In the genomic region with DNA sequence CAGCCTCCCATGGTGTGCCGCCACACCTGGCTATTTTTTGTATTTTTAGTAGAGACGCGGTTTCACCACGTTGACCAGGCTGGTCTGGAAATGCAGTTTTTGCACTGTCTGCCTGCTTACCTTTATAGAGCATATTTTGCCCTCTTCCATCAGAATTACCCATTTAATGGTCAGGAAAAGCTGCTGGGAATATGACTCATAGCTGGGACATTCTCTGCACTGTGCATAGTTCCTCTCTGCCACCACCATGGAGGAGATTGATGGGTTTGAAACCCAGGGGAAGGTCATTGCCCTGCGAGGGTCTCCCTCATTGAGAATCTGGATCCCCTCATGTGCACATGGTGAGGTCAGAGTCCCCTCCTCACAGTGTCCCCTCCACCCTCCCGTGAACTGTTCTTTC, we compare ENCODE assay signal across 27 cellular contexts. TPM values are rescaled to one million over a fixed set of nuclear protein-coding genes. Genes with fewer than 3 reads are reported as not detected.
DNase-seq lines count a peak whose midpoint lies in the region; ATAC-seq and TF ChIP-seq lines count a peak whose summit lies in the region.
"Had no signal": no experiment of that assay in that cellular context is flagged by ENCODE, and none has a peak within 500 bp of the region (broad histone marks: within the 10 kb centered on the region; RNA-seq: fewer than 3 reads in every experiment).

No MANE protein-coding gene starts in this region.

- no peak overlapping the region for H3K4me3 Mint-ChIP-seq in Caco-2 (ENCODE audit: unreplicated experiment)
- H3K4me3 Mint-ChIP-seq: T-cell had no signal

- H3K27me3 Mint-ChIP-seq in Caco-2 (ENCODE audit: insufficient read depth, unreplicated experiment), result no peaks in the 10 kb centered on the region
- H3K27me3 Mint-ChIP-seq: T-cell had no signal

- H3K9me3 Mint-ChIP-seq in Caco-2 (ENCODE audit: unreplicated experiment), result no peaks in the 10 kb centered on the region
- H3K9me3 Mint-ChIP-seq: T-cell had no signal

- TF ChIP-seq RAD21 in IMR-90 (IDR thresholded peaks at IDR 0.05; ENCODE audit: low read length), result no peak

- in situ Hi-C loops in IMR-90 (cut with MboI; ENCODE audit: low sequenced_read_pairs), result loop anchor here (10.0 kb wide), 1 partner anchor 333 kb away; no protein-coding TSS in a partner anchor

- no peak overlapping the region for H2AK9ac ChIP-seq in IMR-90 (replicated peaks; ENCODE audit: low read depth, low read length, poor library complexity)

- dilution Hi-C loops in IMR-90 (cut with HindIII; ENCODE audit: low sequenced_read_pairs, unreplicated experiment), result no loop called here

- ATAC-seq in IMR-90 (ENCODE audit: low read depth), result no peak
- ATAC-seq: HepG2, Right ventricle myocardium inferior, T-cell had no signal

- no peak overlapping the region for H3K4me2 ChIP-seq in IMR-90 (ENCODE audit: low read depth, low read length)
- H3K4me2 ChIP-seq: PC-9 had no signal

- H3K4me1 ChIP-seq in Caco-2 (no peaks in the 10 kb centered on the region), IMR-90 (ENCODE audit: control insufficient read depth, insufficient read depth, low read length) (no peaks in the 10 kb centered on the region)
- H3K4me1 ChIP-seq: BE2C, SJCRH30 had no signal

- peaks cover 3% of the 10 kb centered on the region for H3K9me3 ChIP-seq in Caco-2
- no peaks in the 10 kb centered on the region for H3K9me3 ChIP-seq in IMR-90 (ENCODE audit: control insufficient read depth, insufficient read depth, low read length)
- H3K9me3 ChIP-seq: BE2C, MG63, SJCRH30 had no signal

- no peak overlapping the region for H3K4ac ChIP-seq in IMR-90 (ENCODE audit: low read depth, low read length)

- POLR2A ChIA-PET in Caco-2 (lab: Charles Lee) (no interaction called here), IMR-90 (lab: Charles Lee; ENCODE audit: unreplicated experiment) (no interaction called here)

- no peak overlapping the region for H3K14ac ChIP-seq in IMR-90 (replicated peaks; ENCODE audit: low read depth, low read length)

- no peak overlapping the region for H3K27ac ChIP-seq in IMR-90 (ENCODE audit: insufficient read depth, low read length)
- H3K27ac ChIP-seq: PC-9, SJCRH30 had no signal

- H3K18ac ChIP-seq in IMR-90 (ENCODE audit: low read depth, low read length), result no peak overlapping the region

- H3K4me3 ChIP-seq in Caco-2 (ENCODE audit: low read depth, low read length) (no peak overlapping the region), IMR-90 (ENCODE audit: insufficient read depth, low read depth, low read length) (no peak overlapping the region)
- H3K4me3 ChIP-seq: MG63, PC-9, SJCRH30 had no signal

- no peak overlapping the region for H3K23ac ChIP-seq in IMR-90 (ENCODE audit: low read depth, low read length)

- no peak overlapping the region for H2BK15ac ChIP-seq in IMR-90 (ENCODE audit: low read depth, low read length)

- no peak overlapping the region for H2BK120ac ChIP-seq in IMR-90 (ENCODE audit: low read depth, low read length)

- no peaks in the 10 kb centered on the region for H3K9me1 ChIP-seq in IMR-90 (ENCODE audit: insufficient read depth, low read length)

- H3K56ac ChIP-seq in IMR-90 (ENCODE audit: extremely low read depth, insufficient read depth, low read length), result no peak overlapping the region

- H3K9ac ChIP-seq in IMR-90 (ENCODE audit: low read depth, low read length), result no peak overlapping the region

- TF ChIP-seq POLR2A in IMR-90 (IDR thresholded peaks at IDR 0.05; ENCODE audit: low read depth, low read length), result no peak

- H4K8ac ChIP-seq in IMR-90 (ENCODE audit: low read depth in 2 of 2, low read length in 2 of 2), result no peak overlapping the region

- DNase-seq in A172 (ENCODE audit: low spot score) (peak; percentile 57), Caco-2 (no peak), IMR-90 (peak; percentile 8), hepatic stellate cell (ENCODE audit: low spot score) (peak; percentile 48), NCI-H1048 (lab: John Stamatoyannopoulos, UW) (no peak), C1 segment of cervical spinal cord (lab: John Stamatoyannopoulos, UW) (no peak), NCI-H2107 (lab: John Stamatoyannopoulos, UW) (no peak), DMS 273 treated with DMSO at 0.1 percent for 48 hours (lab: John Stamatoyannopoulos, UW) (no peak)
- DNase-seq: BE2C; DMS53; GF-D8; KBM-7; MG63; NCI-H2029; NCI-H446 treated with DMSO at 0.1 percent for 48 hours; NCI-H526; NCI-H82; NK-92 treated with Interleukin-12 subunit alpha and Interleukin-12 subunit beta, amount 100 ng/mL, for 24 hours; PC-9; SJCRH30; T-cell had no signal

- H2BK5ac ChIP-seq in IMR-90 (ENCODE audit: low read depth, low read length, poor library complexity, severe bottlenecking), result no peak overlapping the region

- H3K27me3 ChIP-seq in Caco-2 (replicated peaks; ENCODE audit: control insufficient read depth, insufficient read depth, low read length) (no peaks in the 10 kb centered on the region), IMR-90 (ENCODE audit: control insufficient read depth, insufficient read depth, low read length) (no peaks in the 10 kb centered on the region)
- H3K27me3 ChIP-seq: BE2C, MG63 had no signal

- peak overlapping the region; percentile 26 for H3K27ac Mint-ChIP-seq in Caco-2 (ENCODE audit: unreplicated experiment)

- H3K79me1 ChIP-seq in IMR-90 (ENCODE audit: low read depth in 1 of 2, low read length in 2 of 2), result no peaks in the 10 kb centered on the region

- CTCF ChIA-PET in Caco-2 (lab: Charles Lee), result interaction anchor here (0.7 to 3.9 kb wide), 2 partner anchors 132 to 175 kb away, joined by 3 to 37 read pairs; no protein-coding TSS in a partner anchor
- CTCF ChIA-PET in IMR-90 (lab: Yijun Ruan, JAX), result interaction anchor here (2.0 kb wide), 1 partner anchor 175 kb away, joined by 7 read pairs; no protein-coding TSS in a partner anchor

- intact Hi-C loops in Caco-2 (cut with micrococcal nuclease; ENCODE audit: unreplicated experiment), result no loop called here
- intact Hi-C loops in IMR-90 (cut with micrococcal nuclease), result no loop called here

- H3K4me1 Mint-ChIP-seq in Caco-2 (ENCODE audit: low read depth, unreplicated experiment), result peaks cover 13% of the 10 kb centered on the region

- H3K36me3 ChIP-seq in Caco-2 (ENCODE audit: control insufficient read depth, insufficient read depth, low read length) (no peaks in the 10 kb centered on the region), IMR-90 (ENCODE audit: control insufficient read depth, insufficient read depth, low read length) (no peaks in the 10 kb centered on the region)
- H3K36me3 ChIP-seq: BE2C, SJCRH30 had no signal

- no peak overlapping the region for H2BK20ac ChIP-seq in IMR-90 (ENCODE audit: low read depth, low read length)

- peaks cover 18% of the 10 kb centered on the region for H3K36me3 Mint-ChIP-seq in Caco-2 (ENCODE audit: insufficient read depth, unreplicated experiment)

- no peak overlapping the region for H4K5ac ChIP-seq in IMR-90 (ENCODE audit: low read depth, low read length)

- H2AK5ac ChIP-seq in IMR-90 (ENCODE audit: low read depth, low read length), result no peak overlapping the region

- H4K20me1 ChIP-seq in IMR-90 (ENCODE audit: insufficient read depth, low read length), result no peaks in the 10 kb centered on the region

- no peak for TF ChIP-seq CTCF in Caco-2 (IDR thresholded peaks at IDR 0.05; ENCODE audit: insufficient read depth in 1 of 2, low read depth in 1 of 2, low read length in 1 of 2, severe bottlenecking in 1 of 2, unreplicated experiment in 1 of 2)
- no peak for TF ChIP-seq CTCF in IMR-90 (conservative IDR thresholded peaks at IDR 0.05; ENCODE audit: low read depth, low read length)

- WGBS in IMR-90 (ENCODE audit: extremely low coverage in 2 of 2, insufficient read length in 1 of 2), 2 experiments, result no CpG with 5 or more reads among the region's 6 CpGs

- BruUV-seq in Caco-2 (replicated peaks; lab: Mats Ljungman, UMichigan) (no TSS peak), IMR-90 (replicated peaks; lab: Mats Ljungman, UMichigan) (no TSS peak)

- H2AFZ ChIP-seq in IMR-90 (replicated peaks; ENCODE audit: low read length, poor library complexity), result no peak overlapping the region
- H2AFZ ChIP-seq: PC-9 had no signal

- H4K91ac ChIP-seq in IMR-90 (ENCODE audit: insufficient read depth, low read depth, low read length), result no peak overlapping the region

TF ChIP-seq in IMR-90, 13 proteins besides CTCF, POLR2A, EP300 and RAD21 (continues in another document):
- TF ChIP-seq MAFK (IDR thresholded peaks at IDR 0.05; ENCODE audit: low read depth, low read length) (no peak), RCOR1 (IDR thresholded peaks at IDR 0.05; ENCODE audit: insufficient replicate concordance, low read length) (no peak), USF2 (IDR thresholded peaks at IDR 0.05; ENCODE audit: low read depth, low read length) (no peak), MXI1 (IDR thresholded peaks at IDR 0.05; ENCODE audit: borderline replicate concordance, low read depth, low read length) (no peak), FOS (IDR thresholded peaks at IDR 0.05; ENCODE audit: low read depth, low read length) (no peak), BHLHE40 (IDR thresholded peaks at IDR 0.05; ENCODE audit: low read depth, low read length) (no peak), CHD1 (IDR thresholded peaks at IDR 0.05; ENCODE audit: low read depth, low read length) (no peak), SMC3 (IDR thresholded peaks at IDR 0.05; ENCODE audit: low read depth, low read length) (no peak), CEBPB (IDR thresholded peaks at IDR 0.05; ENCODE audit: low read depth, low read length) (no peak)

RNA-seq across cellular contexts. Expression of gene MX1, which starts 32.1 kb away (rescaled TPM):
- 10.1 and 11.4 TPM in 2 replicates for total RNA-seq in A172 (2014; rRNA removed; shearing (Covaris generic))
- total RNA-seq in Caco-2 (2022) (16.3 and 18.9 TPM in 2 replicates), IMR-90 (2012; rRNA removed) (1.9 and 2.5 TPM in 2 replicates)
- polyA plus RNA-seq in IMR-90 (2012; rRNA removed), result 0.56 and 1.0 TPM in 2 replicates
- 0.53 and 0.63 TPM in 2 replicates for polyA plus RNA-seq in IMR-90 (2012; cell fraction: cytosol; rRNA removed)
- polyA plus RNA-seq in IMR-90 (2012; cell fraction: nucleus; rRNA removed; ENCODE audit: low replicate concordance), result 2.0 and 4.9 TPM in 2 replicates
- total RNA-seq: SJCRH30 had no signal

RNA-seq across cellular contexts. Expression of gene TMPRSS2, which starts 49.8 kb away (rescaled TPM):
- total RNA-seq in A172 (2014; rRNA removed; shearing (Covaris generic)), result 0.05 TPM in 1 of 2 replicates, not detected in the other
- total RNA-seq in Caco-2 (2022) (71.0 and 74.9 TPM in 2 replicates), IMR-90 (2012; rRNA removed) (not detected in 2 replicates)
- polyA plus RNA-seq in IMR-90 (2012; rRNA removed), result not detected in 2 replicates
- not detected in 2 replicates for polyA plus RNA-seq in IMR-90 (2012; cell fraction: cytosol; rRNA removed)
- 0.02 TPM in 2 replicates for polyA plus RNA-seq in IMR-90 (2012; cell fraction: nucleus; rRNA removed; ENCODE audit: low replicate concordance)
- total RNA-seq: A673, HT1080, LHCN-M2, Right ventricle myocardium inferior, RPMI7951, SJCRH30 had no signal

Comparison
In these comparisons a context has a peak if more than half of its experiments do, and no peak if none do; other contexts are left out.
1. DNase-seq: peak in A172 (single experiment), IMR-90 (single experiment) and hepatic stellate cell (single experiment); none in Caco-2 (0 of 2), NCI-H1048 (single experiment), C1 segment of cervical spinal cord (0 of 14), NCI-H2107 (single experiment) and DMS 273 treated with DMSO at 0.1 percent for 48 hours (single experiment).
2. RNA of gene TMPRSS2, which starts 49.8 kb away (total RNA-seq): 71.0 to 74.9 TPM in Caco-2; 0.05 TPM in A172 and not detected in IMR-90; every median in the first group is over 10 times any median in the second.